ENCODE assay signal across 8 cellular contexts in the genomic region with DNA sequence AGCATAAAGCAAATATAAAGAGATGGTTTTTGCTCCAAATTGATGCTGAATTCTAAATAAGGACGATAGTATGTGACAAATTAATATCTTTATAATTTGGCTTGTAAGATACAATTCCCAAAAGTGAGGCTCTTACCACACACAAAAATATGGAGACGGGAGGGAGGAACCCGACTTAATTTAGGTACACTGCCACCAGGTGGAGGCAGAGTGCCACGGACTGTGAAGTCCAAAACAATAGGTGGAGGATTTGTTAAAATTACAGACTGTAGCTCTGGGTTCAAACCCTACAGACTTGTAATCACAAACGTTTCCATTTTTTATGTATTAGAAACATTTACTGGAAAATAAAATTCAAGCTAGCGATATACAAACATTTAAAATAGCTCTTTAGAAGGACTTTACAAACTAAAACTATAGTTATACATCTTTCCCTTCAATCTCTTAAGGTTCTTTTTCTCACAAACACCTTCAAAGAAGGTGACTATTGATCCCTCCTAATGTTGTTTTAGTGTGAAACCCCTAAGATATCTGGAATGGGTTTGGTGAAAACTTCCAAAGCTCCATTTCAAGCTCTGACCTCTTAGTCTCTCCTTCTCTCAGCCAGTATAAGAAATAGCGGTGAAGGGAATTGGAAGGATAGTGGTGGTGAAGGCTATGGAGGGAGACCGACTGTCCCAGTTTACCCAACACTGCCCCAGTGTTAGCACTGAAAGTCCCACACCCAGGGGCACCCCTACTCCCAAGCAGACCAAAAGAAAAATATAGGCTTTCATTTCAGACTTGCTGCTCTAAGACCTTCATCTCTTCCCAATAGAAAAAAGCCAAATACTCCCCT.
DNase-seq lines count a peak whose midpoint lies in the region; ATAC-seq, FAIRE-seq and TF ChIP-seq lines count a peak whose summit lies in the region.

No MANE protein-coding gene starts in this region.

- dilution Hi-C loops in keratinocyte (cut with MboI; ENCODE audit: extremely low pct_ligation_motif_present, low sequenced_read_pairs) = no loop called here

- H3K4me1 ChIP-seq in keratinocyte (ENCODE audit: control insufficient read depth, extremely low read depth, insufficient read depth, low read length) = peaks cover 43% of the 10 kb centered on the region

- peak; percentile 86 for FAIRE-seq in keratinocyte (lab: Jason Lieb, UNC)

- no peaks in the 10 kb centered on the region for H4K20me1 ChIP-seq in keratinocyte (ENCODE audit: control insufficient read depth, extremely low read depth, insufficient read depth, low read length)

- H3K36me3 Mint-ChIP-seq in natural killer cell = no peaks in the 10 kb centered on the region
- no peaks in the 10 kb centered on the region for H3K36me3 Mint-ChIP-seq in natural killer cell treated with Interleukin-12 subunit alpha and Interleukin-12 subunit beta and Interleukin-15 and Interleukin-18, amount 100 ng/mL, for 72 hours

- no peak overlapping the region for H3K4me3 ChIP-seq in WERI-Rb-1 (ENCODE audit: low read depth, low read length)
- no peak overlapping the region for H3K4me3 ChIP-seq in cardiac fibroblast (replicated peaks in 1 of 2; ENCODE audit: low read depth in 2 of 2, low read length in 2 of 2)
- no peak overlapping the region for H3K4me3 ChIP-seq in keratinocyte (ENCODE audit: control insufficient read depth in 2 of 3, extremely low read depth in 1 of 3, insufficient read depth in 2 of 3, low read depth in 1 of 3, low read length in 3 of 3)

- no peaks in the 10 kb centered on the region for H3K9me3 ChIP-seq in WERI-Rb-1 (ENCODE audit: severe bottlenecking)
- H3K9me3 ChIP-seq in keratinocyte (ENCODE audit: control insufficient read depth, low read depth, low read length) = no peaks in the 10 kb centered on the region

- H3K9me1 ChIP-seq in keratinocyte (ENCODE audit: control insufficient read depth, extremely low read depth, insufficient read depth, low read length) = no peaks in the 10 kb centered on the region

- no peak overlapping the region for H3K4me3 Mint-ChIP-seq in natural killer cell
- no peak overlapping the region for H3K4me3 Mint-ChIP-seq in natural killer cell treated with Interleukin-12 subunit alpha and Interleukin-12 subunit beta and Interleukin-15 and Interleukin-18, amount 100 ng/mL, for 72 hours

- no peaks in the 10 kb centered on the region for H3K4me1 Mint-ChIP-seq in natural killer cell
- peaks cover 3 to 4% of the 10 kb centered on the region in 2 donors for H3K4me1 Mint-ChIP-seq in natural killer cell treated with Interleukin-12 subunit alpha and Interleukin-12 subunit beta and Interleukin-15 and Interleukin-18, amount 100 ng/mL, for 72 hours (ENCODE audit: low read depth in 2 of 2)

- ATAC-seq in natural killer cell (peak; percentile 67 to 75 (median 67)), HG02763 (IDR thresholded peaks at IDR 0.05; ENCODE audit: unreplicated experiment) (no peak)
- ATAC-seq in natural killer cell treated with Interleukin-12 subunit alpha and Interleukin-12 subunit beta and Interleukin-15 and Interleukin-18, amount 100 ng/mL, for 72 hours = no peak

- no peak overlapping the region for H2AFZ ChIP-seq in keratinocyte (ENCODE audit: control insufficient read depth, low read length)

- peak; percentile 56 for DNase-seq in natural killer cell
- DNase-seq in natural killer cell treated with Interleukin-12 subunit alpha and Interleukin-12 subunit beta and Interleukin-15 and Interleukin-18, amount 100 ng/mL, for 72 hours (ENCODE audit: low spot score) = no peak
- peak; percentile 57 for DNase-seq in NCI-H2107 treated with DMSO at 0.1 percent for 48 hours (lab: John Stamatoyannopoulos, UW; ENCODE audit: unreplicated experiment)
- peak; percentile 75 for DNase-seq in WERI-Rb-1
- peak; percentile 90 to 92 for DNase-seq in cardiac fibroblast (ENCODE audit: low read depth in 2 of 2)
- peak; percentile 59 for DNase-seq in keratinocyte (ENCODE audit: low read depth, low spot score)
- DNase-seq in stimulated activated CD4-positive, alpha-beta T cell treated with anti-CD3 and anti-CD28 coated beads, Interleukin-2, amount 100 ng/mL, for 24 hours = peak; percentile 77 to 79

- H3K27me3 ChIP-seq in WERI-Rb-1 (ENCODE audit: insufficient read depth, low read depth, severe bottlenecking) = no peaks in the 10 kb centered on the region
- H3K27me3 ChIP-seq in keratinocyte (ENCODE audit: control insufficient read depth, extremely low read depth, insufficient read depth, low read length) = no peaks in the 10 kb centered on the region

- H3K27ac ChIP-seq in WERI-Rb-1 = no peak overlapping the region
- no peak overlapping the region for H3K27ac ChIP-seq in keratinocyte (ENCODE audit: control insufficient read depth, insufficient read depth, low read length)

- no peak overlapping the region for H3K9ac ChIP-seq in keratinocyte (ENCODE audit: control insufficient read depth, extremely low read depth, insufficient read depth, low read length)

- H3K79me2 ChIP-seq in keratinocyte (ENCODE audit: control insufficient read depth, insufficient read depth, low read length) = peaks cover 1% of the 10 kb centered on the region

- H3K9me3 Mint-ChIP-seq in natural killer cell = no peaks in the 10 kb centered on the region
- no peaks in the 10 kb centered on the region for H3K9me3 Mint-ChIP-seq in natural killer cell treated with Interleukin-12 subunit alpha and Interleukin-12 subunit beta and Interleukin-15 and Interleukin-18, amount 100 ng/mL, for 72 hours

- no peak overlapping the region for H3K27ac Mint-ChIP-seq in natural killer cell
- H3K27ac Mint-ChIP-seq in natural killer cell treated with Interleukin-12 subunit alpha and Interleukin-12 subunit beta and Interleukin-15 and Interleukin-18, amount 100 ng/mL, for 72 hours = no peak overlapping the region

- no peak overlapping the region for H3K4me2 ChIP-seq in keratinocyte (ENCODE audit: control insufficient read depth, extremely low read depth, insufficient read depth, low read depth, low read length)

- intact Hi-C loops in natural killer cell (cut with micrococcal nuclease) = loop anchor here (1.0 kb wide), 2 partner anchors 1265 to 1301 kb away; no protein-coding TSS in a partner anchor

- H3K27me3 Mint-ChIP-seq in natural killer cell (ENCODE audit: low read depth in 2 of 2) = peaks cover 14 to 35% of the 10 kb centered on the region in 2 donors
- peaks cover 9 to 19% of the 10 kb centered on the region in 2 donors for H3K27me3 Mint-ChIP-seq in natural killer cell treated with Interleukin-12 subunit alpha and Interleukin-12 subunit beta and Interleukin-15 and Interleukin-18, amount 100 ng/mL, for 72 hours

- H3K36me3 ChIP-seq in WERI-Rb-1 = no peaks in the 10 kb centered on the region
- H3K36me3 ChIP-seq in keratinocyte (ENCODE audit: control insufficient read depth in 2 of 2, extremely low read depth in 1 of 2, insufficient read depth in 2 of 2, low read length in 2 of 2) = no peaks in the 10 kb centered on the region

- TF ChIP-seq CTCF in natural killer cell (IDR thresholded peaks at IDR 0.05) (peak; percentile 91), WERI-Rb-1 (IDR thresholded peaks at IDR 0.05; ENCODE audit: low read depth, low read length) (peak; percentile 63), cardiac fibroblast (IDR thresholded peaks at IDR 0.05; ENCODE audit: low read depth, low read length) (peak; percentile 85), keratinocyte (optimal IDR thresholded peaks at IDR 0.05 in 1 of 3, IDR thresholded peaks at IDR 0.05 in 1 of 3, conservative IDR thresholded peaks at IDR 0.05 in 1 of 3; ENCODE audit: extremely low read depth in 1 of 3, insufficient read depth in 2 of 3, low read length in 3 of 3) (peak; percentile 76 to 93 (median 84))

Comparison
In these comparisons a context has a peak if more than half of its experiments do, and no peak if none do; other contexts are left out.
1. ATAC-seq: peak in natural killer cell (3 of 3); none in natural killer cell treated with Interleukin-12 subunit alpha and Interleukin-12 subunit beta and Interleukin-15 and Interleukin-18, amount 100 ng/mL, for 72 hours (0 of 2) and HG02763 (single experiment).
2. Peak in every context shown above with its lines, with median percentiles within 50 percentile points of each other: CTCF ChIP-seq.